19 cellular contexts compared by ENCODE assay signal in the genomic region with DNA sequence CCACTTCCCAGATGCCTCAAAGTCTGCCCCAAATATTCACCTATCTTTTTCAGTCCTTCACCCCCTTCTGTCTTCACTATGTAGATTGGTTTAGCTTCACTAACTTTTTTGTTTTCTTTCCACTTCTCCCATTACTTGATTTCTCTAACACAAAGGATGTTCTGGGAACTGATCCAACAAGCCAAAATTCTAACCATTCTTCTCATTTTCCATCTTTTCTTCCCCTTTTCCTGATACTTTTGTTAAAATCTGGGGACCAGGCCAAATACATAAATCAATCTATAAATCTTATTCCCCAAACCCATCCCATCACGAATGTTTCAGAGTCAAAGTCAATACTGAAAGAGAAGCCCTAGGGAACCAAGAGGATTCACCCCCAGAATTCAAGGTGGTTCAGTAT. TPM values are rescaled to one million over a fixed set of nuclear protein-coding genes. Genes with fewer than 3 reads are reported as not detected.
DNase-seq lines count a peak whose midpoint lies in the region; ATAC-seq and TF ChIP-seq lines count a peak whose summit lies in the region.
"Had no signal": no experiment of that assay in that cellular context is flagged by ENCODE, and none has a peak within 500 bp of the region (broad histone marks: within the 10 kb centered on the region; RNA-seq: fewer than 3 reads in every experiment).

No MANE protein-coding gene starts in this region.

- ATAC-seq in HG03039 (IDR thresholded peaks at IDR 0.05; ENCODE audit: unreplicated experiment), result no peak
- ATAC-seq: Right ventricle myocardium inferior had no signal

- no peak for TF ChIP-seq CTCF in AG10803 (conservative IDR thresholded peaks at IDR 0.05; ENCODE audit: low read length)

- peak; percentile 31 for DNase-seq in AG10803 (ENCODE audit: low read depth)
- peak; percentile 65 for DNase-seq in NCI-H69 (lab: John Stamatoyannopoulos, UW)
- DNase-seq in dermis microvascular lymphatic vessel endothelial cell (ENCODE audit: low read depth in 2 of 2), result peak; percentile 6 to 62
- DNase-seq in medulla oblongata (ENCODE audit: extremely low spot score), result peak; percentile 38
- no peak for DNase-seq in NCI-H82 (lab: John Stamatoyannopoulos, UW)
- no peak for DNase-seq in NCI-H774 (lab: John Stamatoyannopoulos, UW)
- DNase-seq: CD4-positive, alpha-beta T cell; COR-L47; DMS79; GOT3; HCEC 1CT; NCI-H1436; NCI-H187 treated with DMSO at 0.1 percent for 48 hours; NCI-H226; NCI-H510A treated with DMSO at 0.1 percent for 48 hours had no signal

- H3K4me3 ChIP-seq in AG10803 (ENCODE audit: low read length), result no peak overlapping the region
- H3K4me3 ChIP-seq: BLaER1, SJSA1 had no signal

RNA-seq across cellular contexts. Expression of a gene that starts 35.4 kb away (rescaled TPM):
- total RNA-seq in dermis microvascular lymphatic vessel endothelial cell, result 16.1 and 17.3 TPM in 2 replicates

RNA-seq across cellular contexts. Expression of a gene that starts 59.0 kb away (rescaled TPM):
- total RNA-seq in dermis microvascular lymphatic vessel endothelial cell, result 95.8 and 111 TPM in 2 replicates

Comparison
In these comparisons a context has a peak if more than half of its experiments do, and no peak if none do; other contexts are left out.
1. DNase-seq: peak in AG10803 (single experiment), NCI-H69 (single experiment), dermis microvascular lymphatic vessel endothelial cell (2 of 2) and medulla oblongata (single experiment); none in NCI-H82 (single experiment) and NCI-H774 (single experiment).